In genomic region chr10:79068562-79069324, GRCh38 we compare ENCODE assay signal across 1 cellular context.
A peak's percentile ranks its signal among the peaks of the same experiment; 100 is the strongest.
TF ChIP-seq lines count a peak whose summit lies in the region.

TSS of gene ZMIZ1 (plus strand) at chr10:79068966. CDS start at chr10:79201633, 132,667 bp downstream.

TF ChIP-seq in HepG2, 621 proteins besides CTCF, POLR2A, EP300 and RAD21 (continued from another document and continues in another):
- TF ChIP-seq ZHX2 (IDR thresholded peaks at IDR 0.05; ENCODE audit: low read depth) (no peak), ZHX2 (CRISPR knock-in tag; IDR thresholded peaks at IDR 0.05; ENCODE audit: borderline replicate concordance) (no peak), ZBTB2 (CRISPR knock-in tag; IDR thresholded peaks at IDR 0.05; ENCODE audit: low read depth) (no peak), ZNF883 (CRISPR knock-in tag; IDR thresholded peaks at IDR 0.05; ENCODE audit: not compliant biosample characterization) (no peak), ZNF432 (CRISPR knock-in tag; IDR thresholded peaks at IDR 0.05; ENCODE audit: borderline replicate concordance) (no peak), TBP (CRISPR knock-in tag; IDR thresholded peaks at IDR 0.05) (no peak), CREB1 (IDR thresholded peaks at IDR 0.05) (peak; percentile 13; the same call in 1 of the 2 replicates), CREB1 (CRISPR knock-in tag; IDR thresholded peaks at IDR 0.05) (no peak), TGIF2 (CRISPR knock-in tag; IDR thresholded peaks at IDR 0.05) (0 out of 2 replicates have a peak, but pooled peaks have one; percentile 43), PHB2 (IDR thresholded peaks at IDR 0.05; ENCODE audit: partially characterized antibody) (no peak), MTF1 (CRISPR knock-in tag; IDR thresholded peaks at IDR 0.05) (no peak), ZNF615 (CRISPR knock-in tag; IDR thresholded peaks at IDR 0.05; ENCODE audit: borderline replicate concordance) (no peak), AHR (CRISPR knock-in tag; IDR thresholded peaks at IDR 0.05) (no peak), ZNF431 (CRISPR knock-in tag; IDR thresholded peaks at IDR 0.05; ENCODE audit: borderline replicate concordance, low read depth) (no peak), ZIK1 (CRISPR knock-in tag; IDR thresholded peaks at IDR 0.05; ENCODE audit: borderline replicate concordance, low read depth) (no peak), SAP130 (CRISPR knock-in tag; IDR thresholded peaks at IDR 0.05; ENCODE audit: low read depth) (peak; percentile 83), ZNF776 (CRISPR knock-in tag; IDR thresholded peaks at IDR 0.05) (no peak), MAFG (CRISPR knock-in tag; IDR thresholded peaks at IDR 0.05) (no peak), FOXC1 (CRISPR knock-in tag; IDR thresholded peaks at IDR 0.05; ENCODE audit: borderline replicate concordance) (no peak), ZNF264 (CRISPR knock-in tag; IDR thresholded peaks at IDR 0.05) (no peak), MAF1 (CRISPR knock-in tag; IDR thresholded peaks at IDR 0.05; ENCODE audit: borderline replicate concordance) (no peak), TCF7L2 (IDR thresholded peaks at IDR 0.05; ENCODE audit: low read depth, low read length) (no peak), SKIL (CRISPR knock-in tag; IDR thresholded peaks at IDR 0.05; ENCODE audit: borderline replicate concordance) (no peak), MYC (CRISPR knock-in tag; IDR thresholded peaks at IDR 0.05; ENCODE audit: borderline replicate concordance) (no peak), SOX5 (CRISPR knock-in tag; IDR thresholded peaks at IDR 0.05; ENCODE audit: borderline replicate concordance) (peak; percentile 63; the same call in 1 of the 2 replicates), ZZZ3 (CRISPR knock-in tag; IDR thresholded peaks at IDR 0.05; ENCODE audit: borderline replicate concordance) (no peak), HDAC2 (CRISPR knock-in tag; IDR thresholded peaks at IDR 0.05) (no peak), DNMT3B (CRISPR knock-in tag; conservative IDR thresholded peaks at IDR 0.05) (no peak; the same call in 1 of the 2 replicates), NFYC (CRISPR knock-in tag; IDR thresholded peaks at IDR 0.05) (no peak), ZNF207 (IDR thresholded peaks at IDR 0.05; ENCODE audit: borderline replicate concordance) (no peak), ZNF709 (CRISPR knock-in tag; IDR thresholded peaks at IDR 0.05) (no peak), ZNF567 (CRISPR knock-in tag; IDR thresholded peaks at IDR 0.05; ENCODE audit: borderline replicate concordance) (no peak), E2F2 (CRISPR knock-in tag; IDR thresholded peaks at IDR 0.05; ENCODE audit: borderline replicate concordance) (no peak), TEAD3 (CRISPR knock-in tag; optimal IDR thresholded peaks at IDR 0.05; ENCODE audit: borderline replicate concordance) (no peak), ZNF614 (CRISPR knock-in tag; IDR thresholded peaks at IDR 0.05; ENCODE audit: borderline replicate concordance) (no peak), HNRNPH1 (optimal IDR thresholded peaks at IDR 0.05; ENCODE audit: low read depth, low read length) (no peak), SALL1 (CRISPR knock-in tag; IDR thresholded peaks at IDR 0.05) (no peak), SMC3 (IDR thresholded peaks at IDR 0.05; ENCODE audit: low read length) (no peak), ZUFSP (CRISPR knock-in tag; IDR thresholded peaks at IDR 0.05; ENCODE audit: borderline replicate concordance) (no peak), ZNF713 (CRISPR knock-in tag; IDR thresholded peaks at IDR 0.05) (no peak), ASH2L (IDR thresholded peaks at IDR 0.05; ENCODE audit: insufficient read length, low read depth, low read length) (peak; percentile 49), HHEX (CRISPR knock-in tag; IDR thresholded peaks at IDR 0.05) (no peak), MIER3 (CRISPR knock-in tag; IDR thresholded peaks at IDR 0.05; ENCODE audit: borderline replicate concordance) (no peak), ZBTB43 (CRISPR knock-in tag; conservative IDR thresholded peaks at IDR 0.05) (no peak), ADNP (CRISPR knock-in tag; IDR thresholded peaks at IDR 0.05) (no peak), ZNF800 (CRISPR knock-in tag; IDR thresholded peaks at IDR 0.05) (no peak)
